ENCODE assay signal across 23 cellular contexts in the genomic region with DNA sequence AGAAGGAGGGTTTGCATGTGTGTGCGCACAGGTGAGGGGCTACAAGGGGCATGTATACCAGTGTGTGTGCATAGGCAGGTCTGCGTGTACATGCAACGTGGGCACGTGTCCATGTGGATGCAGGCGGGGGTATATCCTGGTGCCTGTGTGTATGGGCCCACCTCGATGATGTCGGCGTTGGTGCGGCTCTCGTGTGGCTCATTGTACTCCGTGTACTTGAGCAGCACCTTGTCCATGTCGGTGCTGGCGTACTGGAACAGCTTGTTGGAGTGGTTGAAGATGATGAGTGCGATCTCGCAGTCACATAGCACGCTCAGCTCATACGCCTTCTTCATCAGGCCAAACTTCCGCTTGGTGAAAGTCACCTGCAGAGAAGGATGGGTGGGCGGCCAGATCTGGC. TPM values are rescaled to one million over a fixed set of nuclear protein-coding genes. Genes with fewer than 3 reads are reported as not detected.
DNase-seq lines count a peak whose midpoint lies in the region; ATAC-seq and TF ChIP-seq lines count a peak whose summit lies in the region.
"Had no signal": no experiment of that assay in that cellular context is flagged by ENCODE, and none has a peak within 500 bp of the region (broad histone marks: within the 10 kb centered on the region; RNA-seq: fewer than 3 reads in every experiment).

No MANE protein-coding gene starts in this region.

- H3K27ac ChIP-seq in KMS-11 = peak overlapping the region; percentile 15
- peak overlapping the region; percentile 97 for H3K27ac ChIP-seq in psoas muscle
- H3K27ac ChIP-seq: 22Rv1, C4-2B, VCaP had no signal

- H3K4me3 Mint-ChIP-seq in activated CD4-positive, alpha-beta T cell treated with anti-CD3 and anti-CD28 coated beads, Interleukin-2, amount 10 ng/mL, durations not matched to agents 24 days and 14 days = peak overlapping the region; percentile 25
- H3K4me3 Mint-ChIP-seq: nephron progenitor cell had no signal

- H3K4me1 Mint-ChIP-seq in activated CD4-positive, alpha-beta T cell treated with anti-CD3 and anti-CD28 coated beads, Interleukin-2, amount 10 ng/mL, durations not matched to agents 24 days and 14 days = peaks cover 48% of the 10 kb centered on the region

- H3K27me3 ChIP-seq in KMS-11 (ENCODE audit: insufficient read depth, low read depth) (no peaks in the 10 kb centered on the region), psoas muscle (ENCODE audit: insufficient read depth in 3 of 3, low read length in 2 of 3) (no peaks in the 10 kb centered on the region)

- no peak overlapping the region for H3K27ac Mint-ChIP-seq in activated CD4-positive, alpha-beta T cell treated with anti-CD3 and anti-CD28 coated beads, Interleukin-2, amount 10 ng/mL, durations not matched to agents 24 days and 14 days
- H3K27ac Mint-ChIP-seq: nephron progenitor cell had no signal

- intact Hi-C loops in activated CD4-positive, alpha-beta T cell treated with anti-CD3 and anti-CD28 coated beads, Interleukin-2, amount 10 ng/mL, durations not matched to agents 24 days and 14 days (cut with micrococcal nuclease) = no loop called here
- intact Hi-C loops in psoas muscle (cut with DNase I) = no loop called here

- peaks cover 53% of the 10 kb centered on the region for H3K79me2 ChIP-seq in KMS-11 (ENCODE audit: insufficient read depth, low read depth)

- H2AFZ ChIP-seq in KMS-11 (ENCODE audit: low read depth) = no peak overlapping the region

- WGBS in psoas muscle, 3 donors = 81 to 85% (median 85%) methylated on average over 19 of the region's 19 CpGs

- peak overlapping the region; percentile 4; the same call in 1 of the 2 replicates for H3K4me2 ChIP-seq in KMS-11

- H3K9me3 ChIP-seq in psoas muscle = no peaks in the 10 kb centered on the region

- peaks cover 71% of the 10 kb centered on the region for H3K4me1 ChIP-seq in KMS-11 (ENCODE audit: low read depth, poor library complexity, severe bottlenecking)
- H3K4me1 ChIP-seq in psoas muscle = peaks cover 96% of the 10 kb centered on the region

- no peak for DNase-seq in activated CD4-positive, alpha-beta T cell treated with anti-CD3 and anti-CD28 coated beads, Interleukin-2, amount 10 ng/mL, durations not matched to agents 24 days and 14 days
- no peak for DNase-seq in activated CD4-positive, alpha-beta T cell treated with anti-CD3 and anti-CD28 coated beads for 1 hour
- peak; percentile 10 for DNase-seq in cerebellar cortex (ENCODE audit: low spot score)
- no peak for DNase-seq in psoas muscle
- no peak for DNase-seq in MV-4-11 (lab: John Stamatoyannopoulos, UW)
- no peak for DNase-seq in KG1 (lab: John Stamatoyannopoulos, UW)
- DNase-seq: dermis blood vessel endothelial cell, DMS79, foreskin melanocyte, IMR-90, mesendoderm, NCI-H2081, NCI-H510A treated with DMSO at 0.1 percent for 48 hours, nephron progenitor cell had no signal

- H3K4me3 ChIP-seq in KMS-11 (IDR thresholded peaks at IDR 0.05; ENCODE audit: insufficient read depth, low read depth, low read length) = no peak overlapping the region
- H3K4me3 ChIP-seq in psoas muscle = no peak overlapping the region
- H3K4me3 ChIP-seq: skin epidermis had no signal

- ATAC-seq in psoas muscle = no peak
- ATAC-seq in HG03159 (IDR thresholded peaks at IDR 0.05; ENCODE audit: unreplicated experiment) = no peak
- ATAC-seq: HCT116, Right ventricle myocardium inferior had no signal

- peaks cover 28% of the 10 kb centered on the region for H4K20me1 ChIP-seq in KMS-11 (ENCODE audit: insufficient read depth)

- no peaks in the 10 kb centered on the region for H3K9me3 Mint-ChIP-seq in activated CD4-positive, alpha-beta T cell treated with anti-CD3 and anti-CD28 coated beads, Interleukin-2, amount 10 ng/mL, durations not matched to agents 24 days and 14 days
- H3K9me3 Mint-ChIP-seq: activated T-helper 2 cell treated with anti-CD3 and anti-CD28 coated beads, Interferon-gamma antibody, Interleukin-2, Interleukin-4, amounts not matched to agents 10 μg/mL and 5 μg/mL and 100 μg/mL, durations not matched to agents 14 hours and 24 hours and 36 hours; nephron progenitor cell had no signal

- peaks cover 56% of the 10 kb centered on the region for H3K36me3 Mint-ChIP-seq in activated CD4-positive, alpha-beta T cell treated with anti-CD3 and anti-CD28 coated beads, Interleukin-2, amount 10 ng/mL, durations not matched to agents 24 days and 14 days (ENCODE audit: low read depth)

- H3K36me3 ChIP-seq in KMS-11 (ENCODE audit: insufficient read depth) (peaks cover 45% of the 10 kb centered on the region; the same call in 1 of the 2 replicates), psoas muscle (ENCODE audit: insufficient read depth in 1 of 2, low read depth in 1 of 2) (peaks cover 4 to 72% of the 10 kb centered on the region in 2 donors)

- H3K9ac ChIP-seq in KMS-11 = no peak overlapping the region

- no peaks in the 10 kb centered on the region for H3K27me3 Mint-ChIP-seq in activated CD4-positive, alpha-beta T cell treated with anti-CD3 and anti-CD28 coated beads, Interleukin-2, amount 10 ng/mL, durations not matched to agents 24 days and 14 days

- TF ChIP-seq CTCF in KMS-11 (conservative IDR thresholded peaks at IDR 0.05; ENCODE audit: low read depth, low read length) (no peak), psoas muscle (IDR thresholded peaks at IDR 0.05) (no peak)

RNA-seq across cellular contexts. Expression of a gene that starts 18.3 kb away (rescaled TPM):
- 29.7 and 29.8 TPM in 2 replicates for total RNA-seq in activated CD4-positive, alpha-beta T cell treated with anti-CD3 and anti-CD28 coated beads, Interleukin-2, amount 10 ng/mL, durations not matched to agents 24 days and 14 days
- 100 to 1,000 TPM; 126 to 258 (median 188) TPM for total RNA-seq in psoas muscle
- polyA plus RNA-seq in psoas muscle = 10 to 100 TPM; 43.1 to 65.3 (median 58.4) TPM
